In genomic region chr5:72937517-72938061, GRCh38 we compare ENCODE assay signal across 19 cellular contexts. TPM values are rescaled to one million over a fixed set of nuclear protein-coding genes. Genes with fewer than 3 reads are reported as not detected.
DNase-seq lines count a peak whose midpoint lies in the region; ATAC-seq, FAIRE-seq and TF ChIP-seq lines count a peak whose summit lies in the region.
"Had no signal": no experiment of that assay in that cellular context is flagged by ENCODE, and none has a peak within 500 bp of the region (broad histone marks: within the 10 kb centered on the region; RNA-seq: fewer than 3 reads in every experiment).

No MANE protein-coding gene starts in this region.

- H3K9me3 ChIP-seq in K562 (replicated peaks; ENCODE audit: control insufficient read depth, insufficient read depth, low read depth, low read length) (no peaks in the 10 kb centered on the region), lower lobe of right lung (no peaks in the 10 kb centered on the region), upper lobe of left lung (no peaks in the 10 kb centered on the region)

- peak overlapping the region; percentile 66 for H2AFZ ChIP-seq in K562 (ENCODE audit: low read depth, low read length)
- H2AFZ ChIP-seq: neural progenitor cell had no signal

- H3K27ac ChIP-seq in K562 (ENCODE audit: extremely low read depth, low read depth, low read length), result no peak overlapping the region
- no peak overlapping the region for H3K27ac ChIP-seq in lower lobe of right lung
- peak overlapping the region in 3 of 4 donors; percentile 38 to 71 (median 45) for H3K27ac ChIP-seq in upper lobe of left lung
- H3K27ac ChIP-seq: 22Rv1, C4-2B, neural progenitor cell had no signal

- DNase-seq in NOMO-1 treated with DMSO at 0.1 percent for 48 hours (lab: John Stamatoyannopoulos, UW; ENCODE audit: unreplicated experiment) (peak; percentile 31), NOMO-1 treated with dmso at 0.1 percent for 144 hours (lab: John Stamatoyannopoulos, UW; ENCODE audit: unreplicated experiment) (no peak), K562 (ENCODE audit: extremely low read depth in 1 of 4, low spot score in 3 of 4) (no peak), lower lobe of right lung (no peak), upper lobe of left lung (no peak), midbrain (lab: John Stamatoyannopoulos, UW) (no peak)
- no peak for DNase-seq in activated CD8-positive, alpha-beta memory T cell treated with anti-CD3 and anti-CD28 coated beads, Interleukin-2, amount 50 U/mL, for 4 hours
- DNase-seq: activated gamma-delta T cell treated with Interleukin-2 at 50 U/mL for 16 hours; DMS79; dorsolateral prefrontal cortex; hypothalamus; NCI-H1417 treated with DMSO at 0.1 percent for 48 hours; stimulated activated naive CD8-positive, alpha-beta T cell treated with anti-CD3 and anti-CD28 coated beads, Interleukin-15, Interleukin-2, amounts not matched to agents 100 U/mL and 50 U/mL, for 24 hours had no signal

- H3K4me2 ChIP-seq in K562 (ENCODE audit: insufficient read depth, low read length), result no peak overlapping the region
- H3K4me2 ChIP-seq: neural progenitor cell had no signal

- H3K9me1 ChIP-seq in K562 (ENCODE audit: control insufficient read depth, insufficient read depth, low read length), result no peaks in the 10 kb centered on the region

- H3K9ac ChIP-seq in K562 (ENCODE audit: insufficient read depth in 1 of 2, low read depth in 2 of 2, low read length in 2 of 2), result no peak overlapping the region
- H3K9ac ChIP-seq: neural progenitor cell had no signal

- peaks cover 4 to 9% of the 10 kb centered on the region in 2 experiments; a peak in 3 of 5 replicates for H3K4me1 ChIP-seq in K562 (replicated peaks in 1 of 2; ENCODE audit: control insufficient read depth in 2 of 2, insufficient read depth in 2 of 2, low read length in 2 of 2)
- peaks cover 25% of the 10 kb centered on the region for H3K4me1 ChIP-seq in lower lobe of right lung
- peaks cover 12 to 23% (median 18%) of the 10 kb centered on the region in 4 donors for H3K4me1 ChIP-seq in upper lobe of left lung
- H3K4me1 ChIP-seq: neural progenitor cell had no signal

- POLR2A ChIA-PET in K562 (lab: Yijun Ruan, JAX), result no interaction called here

- in situ Hi-C loops in K562 (cut with MboI), result no loop called here

- peak; percentile 52 for ATAC-seq in K562
- peak; percentile 43 to 51 for ATAC-seq in lower lobe of right lung
- ATAC-seq in upper lobe of left lung (ENCODE audit: low FRiP score in 2 of 2), result peak in 1 of 2 donors; percentile 60
- ATAC-seq in esophagus mucosa, result no peak
- ATAC-seq: stimulated activated naive CD8-positive, alpha-beta T cell treated with anti-CD3 and anti-CD28 coated beads, Interleukin-15, Interleukin-2, amounts not matched to agents 100 U/mL and 50 U/mL, for 24 hours; WTC11 had no signal

- 27% methylated on average over 3 of the region's 3 CpGs for WGBS in K562 (ENCODE audit: insufficient coverage, low coverage, missing lambda C conversion rate)
- 76 to 77% methylated on average over 3 of the region's 3 CpGs for WGBS in upper lobe of left lung, 2 donors

- H3K36me3 ChIP-seq in K562 (ENCODE audit: control insufficient read depth, insufficient read depth, low read length) (no peaks in the 10 kb centered on the region), lower lobe of right lung (no peaks in the 10 kb centered on the region), upper lobe of left lung (no peaks in the 10 kb centered on the region)
- H3K36me3 ChIP-seq: neural progenitor cell had no signal

- no peak for TF ChIP-seq CTCF in K562 (IDR thresholded peaks at IDR 0.05 in 2 of 3, conservative IDR thresholded peaks at IDR 0.05 in 1 of 3; ENCODE audit: insufficient read depth in 2 of 3, low read depth in 1 of 3, low read length in 3 of 3)
- no peak for TF ChIP-seq CTCF in lower lobe of right lung (IDR thresholded peaks at IDR 0.05)
- TF ChIP-seq CTCF in upper lobe of left lung (IDR thresholded peaks at IDR 0.05), result no peak

- no peaks in the 10 kb centered on the region for H3K79me2 ChIP-seq in K562 (ENCODE audit: control insufficient read depth, insufficient read depth, low read length)

- CTCF ChIA-PET in K562 (lab: Yijun Ruan, JAX; ENCODE audit: low intra/inter-chr PET ratio), result no interaction called here

- H3K27me3 ChIP-seq in K562 (ENCODE audit: control insufficient read depth in 2 of 2, insufficient read depth in 2 of 2, low read length in 2 of 2) (no peaks in the 10 kb centered on the region), lower lobe of right lung (ENCODE audit: low read depth) (no peaks in the 10 kb centered on the region), upper lobe of left lung (no peaks in the 10 kb centered on the region)
- H3K27me3 ChIP-seq: dorsolateral prefrontal cortex, neural progenitor cell had no signal

- FAIRE-seq in K562 (lab: Jason Lieb, UNC), result peak; percentile 67
- FAIRE-seq: H1 had no signal

- no peaks in the 10 kb centered on the region for H4K20me1 ChIP-seq in K562 (replicated peaks; ENCODE audit: control insufficient read depth, insufficient read depth, low read length)

- TF ChIP-seq POLR2A in K562 (conservative IDR thresholded peaks at IDR 0.05) (no peak), upper lobe of left lung (IDR thresholded peaks at IDR 0.05) (no peak)

- TF ChIP-seq EP300 in K562 (IDR thresholded peaks at IDR 0.05; ENCODE audit: low read length) (no peak), upper lobe of left lung (IDR thresholded peaks at IDR 0.05) (no peak)

- H3K4me3 ChIP-seq in K562, result no peak overlapping the region
- no peak overlapping the region for H3K4me3 ChIP-seq in lower lobe of right lung
- no peak overlapping the region for H3K4me3 ChIP-seq in upper lobe of left lung
- H3K4me3 ChIP-seq: dorsolateral prefrontal cortex, neural progenitor cell had no signal

- intact Hi-C loops in K562 (cut with micrococcal nuclease) (no loop called here), lower lobe of right lung (cut with DNase I) (no loop called here)

- no peak for TF ChIP-seq RAD21 in K562 (CRISPR knock-in tag; conservative IDR thresholded peaks at IDR 0.05 in 1 of 2, IDR thresholded peaks at IDR 0.05 in 1 of 2)

- no TSS peak for BruUV-seq in K562 (replicated peaks; lab: Mats Ljungman, UMichigan)

TF ChIP-seq in K562, 482 proteins besides CTCF, POLR2A, EP300 and RAD21:
- no peak for TF ChIP-seq CHAMP1 (IDR thresholded peaks at IDR 0.05)
- TF ChIP-seq HMBOX1 (IDR thresholded peaks at IDR 0.05), result peak; percentile 46; the same call in 1 of the 2 replicates
- TF ChIP-seq SPI1 (IDR thresholded peaks at IDR 0.05; ENCODE audit: borderline replicate concordance, low read depth, low read length), result peak; percentile 99
- TF ChIP-seq NCOA2 (IDR thresholded peaks at IDR 0.05; ENCODE audit: partially characterized antibody in 2 of 2), result no peak

RNA-seq across cellular contexts. Expression of gene FCHO2, which starts 18.3 kb away (rescaled TPM):
- 11.0 and 47.8 TPM in 2 replicates for total RNA-seq in K562 (2011; cell fraction: chromatin; rRNA removed; ENCODE audit: low replicate concordance)
- 3.8 and 7.4 TPM in 2 replicates for total RNA-seq in K562 (2011; cell fraction: nucleolus; rRNA removed)
- total RNA-seq in K562 (2011; cell fraction: nucleoplasm; rRNA removed), result 12.0 and 16.2 TPM in 2 replicates
- total RNA-seq in K562 (2014; rRNA removed), result 3.9 and 6.5 TPM in 2 replicates
- 9.1 and 11.0 TPM in 2 replicates for total RNA-seq in K562 (2014; rRNA removed; fragmentation: Illumina TruSeq; extraction: Trizol)
- total RNA-seq in K562 (2015; rRNA removed; fragmentation: Illumina TruSeq; extraction: Trizol), result 6.9 and 8.3 TPM in 2 replicates
- total RNA-seq in K562 (2021), result 12.2 and 12.4 TPM in 2 replicates
- polyA plus RNA-seq in K562 (2011; rRNA removed), result 12.2 and 13.4 TPM in 2 replicates
- polyA plus RNA-seq in K562 (2011; cell fraction: cytosol; rRNA removed), result 6.9 and 8.6 TPM in 2 replicates
- polyA plus RNA-seq in K562 (2011; cell fraction: nucleus; rRNA removed), result 30.3 and 31.1 TPM in 2 replicates
- polyA plus RNA-seq in K562 (2012), result 5.6 and 6.0 TPM in 2 replicates
- polyA plus RNA-seq in K562 (2014; fragmentation: Illumina TruSeq; extraction: Trizol), result 6.5 and 9.6 TPM in 2 replicates
- 1 to 10 TPM; 4.4 to 5.1 TPM for polyA plus RNA-seq in K562 (2014; fragmentation: Nextera tagmentation; extraction: Ambion mirVana)
- polyA plus RNA-seq in K562 (2014; rRNA removed), result 5.4 and 5.5 TPM in 2 replicates
- polyA minus RNA-seq in K562 (2011; rRNA and poly(A)+ RNA removed), result 19.8 and 25.5 TPM in 2 replicates
- polyA minus RNA-seq in K562 (2011; cell fraction: cytosol; rRNA and poly(A)+ RNA removed), result 11.5 and 15.2 TPM in 2 replicates
- polyA minus RNA-seq in K562 (2011; cell fraction: nucleus; rRNA and poly(A)+ RNA removed), result 12.1 and 17.8 TPM in 2 replicates
- 89.9 TPM for total RNA-seq in lower lobe of right lung
- 10 to 100 TPM; 37.6 to 99.5 (median 79.7) TPM for total RNA-seq in upper lobe of left lung
- 47.4 TPM for total RNA-seq in esophagus mucosa

Comparison
In these comparisons a context has a peak if more than half of its experiments do, and no peak if none do; other contexts are left out.
1. H3K27ac ChIP-seq: peak in upper lobe of left lung (3 of 4); none in K562 (single experiment) and lower lobe of right lung (single experiment).